ENCODE assay signal across 20 cellular contexts in genomic region chr1:215835951-215836350, GRCh38.
DNase-seq lines count a peak whose midpoint lies in the region; ATAC-seq and TF ChIP-seq lines count a peak whose summit lies in the region.
"Had no signal": no experiment of that assay in that cellular context is flagged by ENCODE, and none has a peak within 500 bp of the region (broad histone marks: within the 10 kb centered on the region; RNA-seq: fewer than 3 reads in every experiment).

No MANE protein-coding gene starts in this region.

- no peak for TF ChIP-seq EP300 in gastroesophageal sphincter (IDR thresholded peaks at IDR 0.05)

- CTCF ChIA-PET in WTC11 (lab: Charles Lee): no interaction called here

- H3K4me3 ChIP-seq in fibroblast of lung (replicated peaks in 1 of 4; ENCODE audit: control extremely low read depth in 1 of 4, insufficient read depth in 1 of 4, low read depth in 3 of 4, low read length in 4 of 4): no peak overlapping the region
- no peak overlapping the region for H3K4me3 ChIP-seq in retinal pigment epithelial cell (ENCODE audit: low read length)
- no peak overlapping the region for H3K4me3 ChIP-seq in gastroesophageal sphincter
- H3K4me3 ChIP-seq: hepatocyte, SK-N-MC had no signal

- H3K4me3 Mint-ChIP-seq in WTC11: no peak overlapping the region
- H3K4me3 Mint-ChIP-seq: activated CD4-positive, alpha-beta memory T cell treated with anti-CD3 and anti-CD28 coated beads for 36 hours; B cell had no signal

- H3K27me3 Mint-ChIP-seq in WTC11 (ENCODE audit: low read depth): no peaks in the 10 kb centered on the region
- H3K27me3 Mint-ChIP-seq: activated CD4-positive, alpha-beta memory T cell treated with anti-CD3 and anti-CD28 coated beads for 36 hours; B cell had no signal

- POLR2A ChIA-PET in WTC11 (lab: Charles Lee): no interaction called here

- H3K27me3 ChIP-seq in fibroblast of lung (ENCODE audit: control insufficient read depth, insufficient read depth, low read length) (no peaks in the 10 kb centered on the region), gastroesophageal sphincter (no peaks in the 10 kb centered on the region)
- H3K27me3 ChIP-seq: hepatocyte had no signal

- H3K9ac ChIP-seq in fibroblast of lung (ENCODE audit: insufficient read depth, low read length): no peak overlapping the region

- DNase-seq in ELR (ENCODE audit: low read depth) (peak; percentile 84), RKO (ENCODE audit: low spot score) (peak; percentile 20), fibroblast of lung (ENCODE audit: low read depth in 2 of 2) (peak; percentile 64 to 79), retinal pigment epithelial cell (ENCODE audit: low read depth) (peak; percentile 89), posterior cingulate gyrus (no peak), WTC11 (ENCODE audit: low spot score) (no peak)
- DNase-seq: activated CD4-positive, alpha-beta memory T cell treated with anti-CD3 and anti-CD28 coated beads for 36 hours; activated naive CD4-positive, alpha-beta T cell treated with Interleukin-2 at 50 U/mL for 16 hours; COR-L47; DMS79 treated with DMSO at 0.1 percent for 48 hours; NCI-H2029; nucleus accumbens; stimulated activated CD8-positive, alpha-beta memory T cell treated with anti-CD3 and anti-CD28 coated beads, Interleukin-4, amount 100 ng/mL, for 48 hours; WERI-Rb-1 had no signal

- no peaks in the 10 kb centered on the region for H3K79me2 ChIP-seq in fibroblast of lung (ENCODE audit: control insufficient read depth, insufficient read depth, low read length)
- H3K79me2 ChIP-seq: hepatocyte had no signal

- TF ChIP-seq CTCF in fibroblast of lung (conservative IDR thresholded peaks at IDR 0.05 in 1 of 2, IDR thresholded peaks at IDR 0.05 in 1 of 2; ENCODE audit: low read depth in 1 of 2, low read length in 2 of 2) (no peak), retinal pigment epithelial cell (conservative IDR thresholded peaks at IDR 0.05; ENCODE audit: low read depth, low read length) (no peak), gastroesophageal sphincter (IDR thresholded peaks at IDR 0.05) (no peak), WTC11 (IDR thresholded peaks at IDR 0.05) (no peak)

- intact Hi-C loops in posterior cingulate gyrus (cut with DNase I): no loop called here

- H3K27ac ChIP-seq in fibroblast of lung (ENCODE audit: insufficient read depth, low read length): peak overlapping the region; percentile 18
- no peak overlapping the region for H3K27ac ChIP-seq in gastroesophageal sphincter
- H3K27ac ChIP-seq: hepatocyte, SK-N-MC, WERI-Rb-1 had no signal

- no peak overlapping the region for H2AFZ ChIP-seq in fibroblast of lung (ENCODE audit: low read length)
- H2AFZ ChIP-seq: hepatocyte had no signal

- no peak overlapping the region for H3K27ac Mint-ChIP-seq in WTC11
- H3K27ac Mint-ChIP-seq: activated CD4-positive, alpha-beta memory T cell treated with anti-CD3 and anti-CD28 coated beads for 36 hours; B cell had no signal

- H4K20me1 ChIP-seq in fibroblast of lung (ENCODE audit: control insufficient read depth, extremely low read depth, insufficient read depth, low read length): no peaks in the 10 kb centered on the region

- 50 to 60% methylated on average over 2 of the region's 2 CpGs for WGBS in gastroesophageal sphincter (ENCODE audit: low coverage in 1 of 2), 2 donors

- H3K9me3 ChIP-seq in fibroblast of lung (ENCODE audit: control insufficient read depth, insufficient read depth, low read depth, low read length): no peaks in the 10 kb centered on the region
- peaks cover 0 to 18% (median 0%) of the 10 kb centered on the region in 3 donors for H3K9me3 ChIP-seq in gastroesophageal sphincter

- TF ChIP-seq POLR2A in gastroesophageal sphincter (IDR thresholded peaks at IDR 0.05): no peak

- no peak overlapping the region for H3K4me2 ChIP-seq in fibroblast of lung (ENCODE audit: extremely low read depth, insufficient read depth, low read length)
- H3K4me2 ChIP-seq: hepatocyte had no signal

- ATAC-seq in gastroesophageal sphincter (no peak), GM19467 (IDR thresholded peaks at IDR 0.05; ENCODE audit: unreplicated experiment) (no peak), WTC11 (no peak)
- ATAC-seq: esophagus mucosa had no signal

- H3K36me3 Mint-ChIP-seq in WTC11: peaks cover 24% of the 10 kb centered on the region
- H3K36me3 Mint-ChIP-seq: activated CD4-positive, alpha-beta memory T cell treated with anti-CD3 and anti-CD28 coated beads for 36 hours had no signal

- peaks cover 19% of the 10 kb centered on the region for H3K4me1 Mint-ChIP-seq in WTC11
- H3K4me1 Mint-ChIP-seq: B cell had no signal

- H3K36me3 ChIP-seq in fibroblast of lung (ENCODE audit: control insufficient read depth, insufficient read depth, low read length): no peaks in the 10 kb centered on the region
- H3K36me3 ChIP-seq in gastroesophageal sphincter: no peaks in the 10 kb centered on the region
- H3K36me3 ChIP-seq: WERI-Rb-1 had no signal

- no peaks in the 10 kb centered on the region for H3K4me1 ChIP-seq in fibroblast of lung (ENCODE audit: control insufficient read depth, extremely low read depth, insufficient read depth, low read length)
- no peaks in the 10 kb centered on the region for H3K4me1 ChIP-seq in gastroesophageal sphincter

- H3K9me3 Mint-ChIP-seq in WTC11: peaks cover 29% of the 10 kb centered on the region

TF ChIP-seq in WTC11, 78 proteins besides CTCF, POLR2A, EP300 and RAD21:
- TF ChIP-seq, protein P1, sequence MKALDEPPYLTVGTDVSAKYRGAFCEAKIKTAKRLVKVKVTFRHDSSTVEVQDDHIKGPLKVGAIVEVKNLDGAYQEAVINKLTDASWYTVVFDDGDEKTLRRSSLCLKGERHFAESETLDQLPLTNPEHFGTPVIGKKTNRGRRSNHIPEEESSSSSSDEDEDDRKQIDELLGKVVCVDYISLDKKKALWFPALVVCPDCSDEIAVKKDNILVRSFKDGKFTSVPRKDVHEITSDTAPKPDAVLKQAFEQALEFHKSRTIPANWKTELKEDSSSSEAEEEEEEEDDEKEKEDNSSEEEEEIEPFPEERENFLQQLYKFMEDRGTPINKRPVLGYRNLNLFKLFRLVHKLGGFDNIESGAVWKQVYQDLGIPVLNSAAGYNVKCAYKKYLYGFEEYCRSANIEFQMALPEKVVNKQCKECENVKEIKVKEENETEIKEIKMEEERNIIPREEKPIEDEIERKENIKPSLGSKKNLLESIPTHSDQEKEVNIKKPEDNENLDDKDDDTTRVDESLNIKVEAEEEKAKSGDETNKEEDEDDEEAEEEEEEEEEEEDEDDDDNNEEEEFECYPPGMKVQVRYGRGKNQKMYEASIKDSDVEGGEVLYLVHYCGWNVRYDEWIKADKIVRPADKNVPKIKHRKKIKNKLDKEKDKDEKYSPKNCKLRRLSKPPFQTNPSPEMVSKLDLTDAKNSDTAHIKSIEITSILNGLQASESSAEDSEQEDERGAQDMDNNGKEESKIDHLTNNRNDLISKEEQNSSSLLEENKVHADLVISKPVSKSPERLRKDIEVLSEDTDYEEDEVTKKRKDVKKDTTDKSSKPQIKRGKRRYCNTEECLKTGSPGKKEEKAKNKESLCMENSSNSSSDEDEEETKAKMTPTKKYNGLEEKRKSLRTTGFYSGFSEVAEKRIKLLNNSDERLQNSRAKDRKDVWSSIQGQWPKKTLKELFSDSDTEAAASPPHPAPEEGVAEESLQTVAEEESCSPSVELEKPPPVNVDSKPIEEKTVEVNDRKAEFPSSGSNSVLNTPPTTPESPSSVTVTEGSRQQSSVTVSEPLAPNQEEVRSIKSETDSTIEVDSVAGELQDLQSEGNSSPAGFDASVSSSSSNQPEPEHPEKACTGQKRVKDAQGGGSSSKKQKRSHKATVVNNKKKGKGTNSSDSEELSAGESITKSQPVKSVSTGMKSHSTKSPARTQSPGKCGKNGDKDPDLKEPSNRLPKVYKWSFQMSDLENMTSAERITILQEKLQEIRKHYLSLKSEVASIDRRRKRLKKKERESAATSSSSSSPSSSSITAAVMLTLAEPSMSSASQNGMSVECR (CRISPR knock-in tag; IDR thresholded peaks at IDR 0.05; ENCODE audit: borderline replicate concordance): no peak
- TF ChIP-seq GTF2I (CRISPR knock-in tag; conservative IDR thresholded peaks at IDR 0.05) (no peak), ZNF396 (CRISPR knock-in tag; IDR thresholded peaks at IDR 0.05; ENCODE audit: borderline replicate concordance) (no peak), IRF1 (CRISPR knock-in tag; IDR thresholded peaks at IDR 0.05) (no peak), NR1H2 (CRISPR knock-in tag; IDR thresholded peaks at IDR 0.05) (no peak), JAZF1 (CRISPR knock-in tag; IDR thresholded peaks at IDR 0.05) (no peak)
- TF ChIP-seq, protein P2, sequence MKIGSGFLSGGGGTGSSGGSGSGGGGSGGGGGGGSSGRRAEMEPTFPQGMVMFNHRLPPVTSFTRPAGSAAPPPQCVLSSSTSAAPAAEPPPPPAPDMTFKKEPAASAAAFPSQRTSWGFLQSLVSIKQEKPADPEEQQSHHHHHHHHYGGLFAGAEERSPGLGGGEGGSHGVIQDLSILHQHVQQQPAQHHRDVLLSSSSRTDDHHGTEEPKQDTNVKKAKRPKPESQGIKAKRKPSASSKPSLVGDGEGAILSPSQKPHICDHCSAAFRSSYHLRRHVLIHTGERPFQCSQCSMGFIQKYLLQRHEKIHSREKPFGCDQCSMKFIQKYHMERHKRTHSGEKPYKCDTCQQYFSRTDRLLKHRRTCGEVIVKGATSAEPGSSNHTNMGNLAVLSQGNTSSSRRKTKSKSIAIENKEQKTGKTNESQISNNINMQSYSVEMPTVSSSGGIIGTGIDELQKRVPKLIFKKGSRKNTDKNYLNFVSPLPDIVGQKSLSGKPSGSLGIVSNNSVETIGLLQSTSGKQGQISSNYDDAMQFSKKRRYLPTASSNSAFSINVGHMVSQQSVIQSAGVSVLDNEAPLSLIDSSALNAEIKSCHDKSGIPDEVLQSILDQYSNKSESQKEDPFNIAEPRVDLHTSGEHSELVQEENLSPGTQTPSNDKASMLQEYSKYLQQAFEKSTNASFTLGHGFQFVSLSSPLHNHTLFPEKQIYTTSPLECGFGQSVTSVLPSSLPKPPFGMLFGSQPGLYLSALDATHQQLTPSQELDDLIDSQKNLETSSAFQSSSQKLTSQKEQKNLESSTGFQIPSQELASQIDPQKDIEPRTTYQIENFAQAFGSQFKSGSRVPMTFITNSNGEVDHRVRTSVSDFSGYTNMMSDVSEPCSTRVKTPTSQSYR (CRISPR knock-in tag; IDR thresholded peaks at IDR 0.05): no peak

Comparison
In these comparisons a context has a peak if more than half of its experiments do, and no peak if none do; other contexts are left out.
1. DNase-seq: peak in ELR (single experiment), RKO (single experiment), fibroblast of lung (2 of 2) and retinal pigment epithelial cell (single experiment); none in posterior cingulate gyrus (0 of 10) and WTC11 (single experiment).